In the genomic region with DNA sequence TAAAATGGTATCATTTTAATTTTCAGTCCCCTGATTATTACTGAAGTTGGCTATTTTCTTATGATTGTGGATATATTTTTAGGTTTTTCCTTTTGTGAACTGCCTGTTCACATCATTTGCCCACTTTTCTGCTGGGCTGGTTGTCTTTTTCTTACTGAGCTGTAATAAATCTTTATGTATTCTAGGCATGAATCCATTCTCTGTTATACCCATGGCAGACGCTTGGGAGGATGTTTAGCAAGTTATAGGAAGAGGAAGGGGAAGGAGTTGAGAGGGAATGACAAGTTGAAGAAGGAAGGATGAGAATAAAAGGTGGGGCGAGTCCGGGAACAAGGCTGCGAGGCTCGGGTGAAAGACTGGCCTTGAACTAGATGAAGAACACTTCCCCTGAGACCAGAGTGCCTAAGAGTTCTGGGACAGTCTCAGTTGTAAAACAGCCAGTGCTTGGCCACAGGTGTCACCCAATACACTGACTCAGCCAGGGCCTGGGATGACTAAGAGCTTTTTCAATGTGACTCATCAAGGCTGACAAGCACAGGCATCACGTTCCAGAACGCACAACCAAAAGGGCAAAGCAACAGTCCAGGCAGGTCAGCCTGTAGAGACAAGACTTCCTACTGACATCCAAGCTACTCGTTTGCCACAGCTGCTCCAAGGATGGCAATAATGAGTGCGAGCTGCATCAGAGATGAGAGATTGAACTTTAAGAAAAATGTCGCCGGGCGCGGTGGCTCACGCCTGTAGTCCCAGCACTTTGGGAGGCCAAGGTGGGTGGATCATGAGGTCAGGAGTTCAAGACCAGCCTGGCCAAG, we compare ENCODE assay signal across 8 cellular contexts. TPM values are rescaled to one million over a fixed set of nuclear protein-coding genes. Genes with fewer than 3 reads are reported as not detected.
A peak's percentile ranks its signal among the peaks of the same experiment; 100 is the strongest.
DNase-seq lines count a peak whose midpoint lies in the region; ATAC-seq and TF ChIP-seq lines count a peak whose summit lies in the region.

No MANE protein-coding gene starts in this region.

- in situ Hi-C loops in SK-MEL-5 (cut with HindIII; ENCODE audit: low pct_unique_long_range_greater_than_20kb, low sequenced_read_pairs) = no loop called here

- H3K4me3 Mint-ChIP-seq in progenitor cell of endocrine pancreas (ENCODE audit: low read depth) = no peak overlapping the region

- ATAC-seq in GM19043 (IDR thresholded peaks at IDR 0.05; ENCODE audit: low read depth, unreplicated experiment) (peak; percentile 84), HG03280 (IDR thresholded peaks at IDR 0.05; ENCODE audit: unreplicated experiment) (peak; percentile 95)

- TF ChIP-seq CTCF in AG10803 (conservative IDR thresholded peaks at IDR 0.05; ENCODE audit: low read length) (0 out of 2 replicates have a peak, but pooled peaks have one; percentile 4), cardiac fibroblast (IDR thresholded peaks at IDR 0.05; ENCODE audit: low read depth, low read length) (no peak), progenitor cell of endocrine pancreas (IDR thresholded peaks at IDR 0.05; ENCODE audit: unreplicated experiment) (no peak)

- H3K4me3 ChIP-seq in AG10803 (ENCODE audit: low read length) (no peak overlapping the region), cardiac fibroblast (replicated peaks in 1 of 2; ENCODE audit: low read depth in 2 of 2, low read length in 2 of 2) (no peak overlapping the region)

- no peaks in the 10 kb centered on the region for H3K9me3 Mint-ChIP-seq in progenitor cell of endocrine pancreas (ENCODE audit: low read depth)

- peak overlapping the region; percentile 54 for H3K27ac Mint-ChIP-seq in progenitor cell of endocrine pancreas

- H3K4me1 Mint-ChIP-seq in progenitor cell of endocrine pancreas (ENCODE audit: low read depth) = peaks cover 1% of the 10 kb centered on the region

- DNase-seq in AG10803 (ENCODE audit: low read depth) (peak; percentile 88), SK-MEL-5 (ENCODE audit: low read depth, low spot score) (peak; percentile 51), cardiac fibroblast (ENCODE audit: low read depth in 2 of 2) (peak; percentile 86 to 97), progenitor cell of endocrine pancreas (ENCODE audit: low spot score, unreplicated experiment) (no peak), NCI-H2107 treated with DMSO at 0.1 percent for 48 hours (lab: John Stamatoyannopoulos, UW; ENCODE audit: unreplicated experiment) (no peak), retina (no peak)

- no peaks in the 10 kb centered on the region for H3K27me3 Mint-ChIP-seq in progenitor cell of endocrine pancreas

- no peaks in the 10 kb centered on the region for H3K36me3 Mint-ChIP-seq in progenitor cell of endocrine pancreas (ENCODE audit: insufficient read depth)

RNA-seq across cellular contexts. Expression of a gene that starts 35.2 kb away (rescaled TPM):
- total RNA-seq in SK-MEL-5 (2014; rRNA removed; shearing (Covaris generic)) = 3.9 and 5.8 TPM in 2 replicates
- polyA plus RNA-seq in SK-MEL-5 (2015; cell fraction: cytosol; rRNA removed) = 10.7 and 13.4 TPM in 2 replicates
- 17.8 and 25.1 TPM in 2 replicates for polyA plus RNA-seq in SK-MEL-5 (2015; cell fraction: nucleus; rRNA removed)
- 19.6 and 20.2 TPM in 2 replicates for total RNA-seq in progenitor cell of endocrine pancreas

RNA-seq across cellular contexts. Expression of a gene that starts 48.8 kb away (rescaled TPM):
- total RNA-seq in SK-MEL-5 (2014; rRNA removed; shearing (Covaris generic)) = 17.4 and 17.8 TPM in 2 replicates
- 23.1 and 24.3 TPM in 2 replicates for polyA plus RNA-seq in SK-MEL-5 (2015; cell fraction: cytosol; rRNA removed)
- polyA plus RNA-seq in SK-MEL-5 (2015; cell fraction: nucleus; rRNA removed) = 36.8 and 48.6 TPM in 2 replicates
- 32.7 and 33.3 TPM in 2 replicates for total RNA-seq in progenitor cell of endocrine pancreas

Comparison
In these comparisons a context has a peak if more than half of its experiments do, and no peak if none do; other contexts are left out.
1. DNase-seq: peak in AG10803 (single experiment), SK-MEL-5 (single experiment) and cardiac fibroblast (2 of 2); none in progenitor cell of endocrine pancreas (single experiment), NCI-H2107 treated with DMSO at 0.1 percent for 48 hours (single experiment) and retina (single experiment).